In the genomic region with DNA sequence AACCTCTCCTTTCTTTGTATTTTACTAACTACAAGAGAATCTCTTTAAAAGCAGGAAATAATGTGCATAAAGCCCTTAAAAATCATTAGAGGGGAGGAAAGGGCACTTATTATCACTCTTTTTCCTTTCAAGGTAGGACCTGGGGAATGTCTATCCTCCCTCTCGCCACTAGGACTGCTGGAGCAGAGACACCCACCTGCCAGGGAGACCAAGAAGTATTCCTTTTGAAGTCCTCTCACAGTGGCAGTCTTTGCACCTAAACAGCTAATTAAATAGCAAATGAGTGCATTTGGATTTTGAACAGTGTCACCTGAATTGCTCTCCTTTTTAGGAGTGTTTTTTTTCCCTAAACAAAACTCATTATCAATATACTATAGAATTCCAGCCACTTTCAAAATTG, we compare ENCODE assay signal across 17 cellular contexts.
DNase-seq lines count a peak whose midpoint lies in the region; ATAC-seq and TF ChIP-seq lines count a peak whose summit lies in the region.
"Had no signal": no experiment of that assay in that cellular context is flagged by ENCODE, and none has a peak within 500 bp of the region (broad histone marks: within the 10 kb centered on the region; RNA-seq: fewer than 3 reads in every experiment).

No MANE protein-coding gene starts in this region.

- TF ChIP-seq EP300 in SK-N-SH (IDR thresholded peaks at IDR 0.05; ENCODE audit: borderline replicate concordance in 1 of 2, low read depth in 1 of 2, low read length in 1 of 2) = no peak

- WGBS in SK-N-SH (ENCODE audit: low lambda C conversion rate) = 56% methylated on average over 1 of the region's 1 CpG

- H3K4me2 ChIP-seq in SK-N-SH = no peak overlapping the region
- H3K4me2 ChIP-seq: KMS-11 had no signal

- intact Hi-C loops in uterus (cut with DNase I; ENCODE audit: low total_unique reads) = no loop called here

- no peaks in the 10 kb centered on the region for H3K27me3 ChIP-seq in SK-N-SH (ENCODE audit: insufficient read depth)
- H3K27me3 ChIP-seq in uterus = no peaks in the 10 kb centered on the region
- H3K27me3 ChIP-seq: suprapubic skin had no signal

- TF ChIP-seq CTCF in SK-N-SH (IDR thresholded peaks at IDR 0.05) (peak; percentile 18; the same call in 1 of the 2 replicates), epithelial cell of proximal tubule (conservative IDR thresholded peaks at IDR 0.05; ENCODE audit: low read depth, low read length) (peak; percentile 38), uterus (IDR thresholded peaks at IDR 0.05) (no peak)

- H3K4me3 ChIP-seq in SK-N-SH (ENCODE audit: low read depth in 2 of 2, low read length in 1 of 2) (no peak overlapping the region; a peak in 1 of 4 replicates), epithelial cell of proximal tubule (ENCODE audit: low read depth, low read length) (no peak overlapping the region), uterus (no peak overlapping the region)
- H3K4me3 ChIP-seq: suprapubic skin had no signal

- no peak for DNase-seq in SK-N-SH
- DNase-seq in NAMALWA (ENCODE audit: low spot score) = peak; percentile 2
- no peak for DNase-seq in epithelial cell of proximal tubule (ENCODE audit: low read depth)
- no peak for DNase-seq in GM19240 (ENCODE audit: insufficient read length, low spot score)
- no peak for DNase-seq in uterus
- DNase-seq in ureter (ENCODE audit: low spot score) = no peak
- DNase-seq: activated CD4-positive, alpha-beta T cell treated with anti-CD3 and anti-CD28 coated beads for 36 hours; activated naive CD4-positive, alpha-beta T cell treated with anti-CD3 and anti-CD28 coated beads, Interleukin-2, amount 50 U/mL, for 16 hours; NCI-H1694; retina; Right ventricle myocardium superior; stimulated activated CD4-positive, alpha-beta T cell treated with anti-CD3 and anti-CD28 coated beads, Interleukin-1b, Interleukin-23, amount 100 ng/mL, for 48 hours had no signal

- H2AFZ ChIP-seq in SK-N-SH (ENCODE audit: low read depth) = no peak overlapping the region

- H3K9me3 ChIP-seq in SK-N-SH (no peaks in the 10 kb centered on the region), uterus (no peaks in the 10 kb centered on the region)
- H3K9me3 ChIP-seq: suprapubic skin had no signal

- TF ChIP-seq POLR2A in uterus (IDR thresholded peaks at IDR 0.05) = no peak

- ATAC-seq in SK-N-SH treated with all-trans-retinoic acid at 6 μM for 48 hours (no peak), HG03520 (IDR thresholded peaks at IDR 0.05; ENCODE audit: unreplicated experiment) (no peak)
- ATAC-seq: activated CD4-positive, alpha-beta T cell treated with anti-CD3 and anti-CD28 coated beads for 36 hours; natural killer cell treated with Interleukin-12 subunit alpha and Interleukin-12 subunit beta and Interleukin-15 and Interleukin-18, amount 100 ng/mL, for 72 hours had no signal

- no peaks in the 10 kb centered on the region for H3F3A ChIP-seq in SK-N-SH (replicated peaks; ENCODE audit: insufficient read depth)

- H3K9ac ChIP-seq in SK-N-SH = no peak overlapping the region
- H3K9ac ChIP-seq: KMS-11 had no signal

- POLR2A ChIA-PET in SK-N-SH (lab: Yijun Ruan, JAX) = no interaction called here

- no peaks in the 10 kb centered on the region for H4K20me1 ChIP-seq in SK-N-SH (ENCODE audit: insufficient read depth)

- CTCF ChIA-PET in SK-N-SH (lab: Yijun Ruan, JAX) = interaction anchor here (1.7 kb wide), 1 partner anchor 13 kb away, joined by 4 read pairs; no protein-coding TSS in a partner anchor

- 0 out of 2 replicates have a peak, but pooled peaks cover 3% of the 10 kb centered on the region for H3K9me2 ChIP-seq in SK-N-SH

- no peaks in the 10 kb centered on the region for H3K36me3 ChIP-seq in SK-N-SH (replicated peaks in 1 of 2; ENCODE audit: control insufficient read depth in 1 of 2, insufficient read depth in 2 of 2, low read length in 1 of 2)
- no peaks in the 10 kb centered on the region for H3K36me3 ChIP-seq in uterus
- H3K36me3 ChIP-seq: suprapubic skin had no signal

- no peak for TF ChIP-seq RAD21 in SK-N-SH (IDR thresholded peaks at IDR 0.05; ENCODE audit: low read length)

- H3K79me2 ChIP-seq in SK-N-SH (ENCODE audit: insufficient read depth) = no peaks in the 10 kb centered on the region

- H3K27ac ChIP-seq in SK-N-SH (ENCODE audit: low read depth in 2 of 2, low read length in 1 of 2) = no peak overlapping the region
- H3K27ac ChIP-seq in uterus = no peak overlapping the region
- H3K27ac ChIP-seq: KMS-11, suprapubic skin had no signal

- H3K4me1 ChIP-seq in SK-N-SH (ENCODE audit: control insufficient read depth in 1 of 2, insufficient read depth in 2 of 2, low read depth in 1 of 2, low read length in 1 of 2) = no peaks in the 10 kb centered on the region
- H3K4me1 ChIP-seq in uterus = no peaks in the 10 kb centered on the region
- H3K4me1 ChIP-seq: suprapubic skin had no signal

TF ChIP-seq in SK-N-SH, 30 proteins besides CTCF, POLR2A, EP300 and RAD21 (continues in another document):
- no peak for TF ChIP-seq FOXJ3 (CRISPR knock-in tag; IDR thresholded peaks at IDR 0.05)
- no peak for TF ChIP-seq GATA2 (CRISPR knock-in tag; IDR thresholded peaks at IDR 0.05)
- TF ChIP-seq USF2 (IDR thresholded peaks at IDR 0.05; ENCODE audit: borderline replicate concordance, low read depth, low read length) = no peak
- TF ChIP-seq TAF1 (IDR thresholded peaks at IDR 0.05; ENCODE audit: borderline replicate concordance, low read depth, low read length) = no peak
- no peak for TF ChIP-seq REST (IDR thresholded peaks at IDR 0.05; ENCODE audit: low read depth, low read length)

TF ChIP-seq in SK-N-SH treated with all-trans-retinoic acid at 6 μM for 48 hours, 23 proteins besides CTCF, POLR2A, EP300 and RAD21:
- no peak for TF ChIP-seq TOX (CRISPR knock-in tag; IDR thresholded peaks at IDR 0.05; ENCODE audit: borderline replicate concordance)
- TF ChIP-seq SNAI2 (CRISPR knock-in tag; IDR thresholded peaks at IDR 0.05) = no peak
- no peak for TF ChIP-seq ESRRG (CRISPR knock-in tag; IDR thresholded peaks at IDR 0.05)
- no peak for TF ChIP-seq TCF4 (CRISPR knock-in tag; IDR thresholded peaks at IDR 0.05; ENCODE audit: borderline replicate concordance)
- TF ChIP-seq, protein P1, sequence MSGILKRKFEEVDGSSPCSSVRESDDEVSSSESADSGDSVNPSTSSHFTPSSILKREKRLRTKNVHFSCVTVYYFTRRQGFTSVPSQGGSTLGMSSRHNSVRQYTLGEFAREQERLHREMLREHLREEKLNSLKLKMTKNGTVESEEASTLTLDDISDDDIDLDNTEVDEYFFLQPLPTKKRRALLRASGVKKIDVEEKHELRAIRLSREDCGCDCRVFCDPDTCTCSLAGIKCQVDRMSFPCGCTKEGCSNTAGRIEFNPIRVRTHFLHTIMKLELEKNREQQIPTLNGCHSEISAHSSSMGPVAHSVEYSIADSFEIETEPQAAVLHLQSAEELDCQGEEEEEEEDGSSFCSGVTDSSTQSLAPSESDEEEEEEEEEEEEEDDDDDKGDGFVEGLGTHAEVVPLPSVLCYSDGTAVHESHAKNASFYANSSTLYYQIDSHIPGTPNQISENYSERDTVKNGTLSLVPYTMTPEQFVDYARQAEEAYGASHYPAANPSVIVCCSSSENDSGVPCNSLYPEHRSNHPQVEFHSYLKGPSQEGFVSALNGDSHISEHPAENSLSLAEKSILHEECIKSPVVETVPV (CRISPR knock-in tag; IDR thresholded peaks at IDR 0.05) = no peak
- no peak for TF ChIP-seq ZNF70 (CRISPR knock-in tag; IDR thresholded peaks at IDR 0.05)
- no peak for TF ChIP-seq PPARA (CRISPR knock-in tag; IDR thresholded peaks at IDR 0.05; ENCODE audit: borderline replicate concordance)
- TF ChIP-seq CREB5 (CRISPR knock-in tag; IDR thresholded peaks at IDR 0.05; ENCODE audit: low read depth) = no peak
- TF ChIP-seq ZNF8 (CRISPR knock-in tag; IDR thresholded peaks at IDR 0.05) = no peak
- TF ChIP-seq RARB (CRISPR knock-in tag; IDR thresholded peaks at IDR 0.05) = no peak
- TF ChIP-seq CSDC2 (CRISPR knock-in tag; IDR thresholded peaks at IDR 0.05) = no peak
- TF ChIP-seq GLIS3 (CRISPR knock-in tag; IDR thresholded peaks at IDR 0.05) = no peak
- no peak for TF ChIP-seq BACH2 (CRISPR knock-in tag; IDR thresholded peaks at IDR 0.05; ENCODE audit: borderline replicate concordance)
- TF ChIP-seq, protein P2, sequence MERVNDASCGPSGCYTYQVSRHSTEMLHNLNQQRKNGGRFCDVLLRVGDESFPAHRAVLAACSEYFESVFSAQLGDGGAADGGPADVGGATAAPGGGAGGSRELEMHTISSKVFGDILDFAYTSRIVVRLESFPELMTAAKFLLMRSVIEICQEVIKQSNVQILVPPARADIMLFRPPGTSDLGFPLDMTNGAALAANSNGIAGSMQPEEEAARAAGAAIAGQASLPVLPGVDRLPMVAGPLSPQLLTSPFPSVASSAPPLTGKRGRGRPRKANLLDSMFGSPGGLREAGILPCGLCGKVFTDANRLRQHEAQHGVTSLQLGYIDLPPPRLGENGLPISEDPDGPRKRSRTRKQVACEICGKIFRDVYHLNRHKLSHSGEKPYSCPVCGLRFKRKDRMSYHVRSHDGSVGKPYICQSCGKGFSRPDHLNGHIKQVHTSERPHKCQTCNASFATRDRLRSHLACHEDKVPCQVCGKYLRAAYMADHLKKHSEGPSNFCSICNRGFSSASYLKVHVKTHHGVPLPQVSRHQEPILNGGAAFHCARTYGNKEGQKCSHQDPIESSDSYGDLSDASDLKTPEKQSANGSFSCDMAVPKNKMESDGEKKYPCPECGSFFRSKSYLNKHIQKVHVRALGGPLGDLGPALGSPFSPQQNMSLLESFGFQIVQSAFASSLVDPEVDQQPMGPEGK (CRISPR knock-in tag; IDR thresholded peaks at IDR 0.05; ENCODE audit: borderline replicate concordance) = no peak
- TF ChIP-seq ZNF565 (CRISPR knock-in tag; conservative IDR thresholded peaks at IDR 0.05; ENCODE audit: low read depth) = no peak
- TF ChIP-seq ZFP3 (CRISPR knock-in tag; IDR thresholded peaks at IDR 0.05) = no peak

Comparison
In these comparisons a context has a peak if more than half of its experiments do, and no peak if none do; other contexts are left out.
1. CTCF ChIP-seq: peak in SK-N-SH (single experiment) and epithelial cell of proximal tubule (single experiment); none in uterus (0 of 4).